Comparison of ENCODE assay signal across 26 cellular contexts in genomic region chr10:34985146-34985545, GRCh38.
"Had no signal": no experiment of that assay in that cellular context is flagged by ENCODE, and none has a peak within 500 bp of the region (broad histone marks: within the 10 kb centered on the region; RNA-seq: fewer than 3 reads in every experiment).

No MANE protein-coding gene starts in this region.

- H3K36me3 ChIP-seq: stomach, suprapubic skin, thoracic aorta, thyroid gland, tibial artery, tibial nerve, transverse colon, upper lobe of left lung, upper lobe of right lung, uterus, vagina had no signal

- H3K27ac ChIP-seq: stomach, suprapubic skin, testis, thoracic aorta, thyroid gland, tibial artery, tibial nerve, transverse colon, upper lobe of left lung, upper lobe of right lung, uterus, vagina had no signal

- H3K27me3 ChIP-seq: stomach, suprapubic skin, testis, thyroid gland, tibial artery, tibial nerve, transverse colon, upper lobe of left lung, upper lobe of right lung, uterus, vagina had no signal

- H3K9me3 ChIP-seq: testis, thyroid gland had no signal

- FAIRE-seq: urothelium cell line had no signal

- DNase-seq: stimulated activated CD4-positive, alpha-beta T cell treated with anti-CD3 and anti-CD28 coated beads, Interleukin-2, amount 100 ng/mL, for 48 hours; stimulated activated CD4-positive, alpha-beta T cell treated with anti-CD3 and anti-CD28 coated beads, Interleukin-4, amount 100 ng/mL, for 1 hour; stimulated activated CD4-positive, alpha-beta T cell treated with anti-CD3 and anti-CD28 coated beads, Interleukin-4, amount 100 ng/mL, for 24 hours; stimulated activated CD4-positive, alpha-beta T cell treated with anti-CD3 and anti-CD28 coated beads, Interleukin-4, amount 100 ng/mL, for 4 hours; stimulated activated CD8-positive, alpha-beta memory T cell treated with anti-CD3 and anti-CD28 coated beads, Interleukin-4, amount 100 ng/mL, for 48 hours; stimulated activated naive B cell treated with anti-CD40 and anti-IgM and Interleukin-4, amounts not matched to agents 10 μg/mL and 1 μg/mL and 100 μg/mL, for 72 hours; stimulated activated naive CD4-positive, alpha-beta T cell; stimulated activated naive CD4-positive, alpha-beta T cell treated with Interleukin-2 at 50 U/mL for 16 hours; stimulated activated naive CD8-positive, alpha-beta T cell treated with anti-CD3 and anti-CD28 coated beads, Interleukin-15, amount 100 ng/mL, for 72 hours; stimulated activated naive CD8-positive, alpha-beta T cell treated with anti-CD3 and anti-CD28 coated beads, Interleukin-15, Interleukin-2, amounts not matched to agents 100 U/mL and 50 U/mL, for 24 hours; stomach; substantia nigra; tibial artery; upper lobe of left lung; upper lobe of right lung; uterus had no signal

- ATAC-seq: stimulated activated effector memory CD8-positive, alpha-beta T cell treated with anti-CD3 and anti-CD28 coated beads, Interleukin-12 subunit alpha, Interleukin-12 subunit beta, amount 100 ng/mL, for 72 hours; stimulated activated memory B cell treated with anti-CD40 and anti-IgM and Interleukin-4, amounts not matched to agents 10 μg/mL and 1 μg/mL and 100 μg/mL, for 72 hours; stimulated activated naive B cell treated with anti-CD40 and anti-IgM and Interleukin-4, amounts not matched to agents 10 μg/mL and 1 μg/mL and 100 μg/mL, for 72 hours; stimulated activated naive CD8-positive, alpha-beta T cell treated with anti-CD3 and anti-CD28 coated beads, Interleukin-15, amount 100 ng/mL, for 72 hours; stimulated activated naive CD8-positive, alpha-beta T cell treated with anti-CD3 and anti-CD28 coated beads, Interleukin-15, Interleukin-2, amounts not matched to agents 100 U/mL and 50 U/mL, for 24 hours had no signal

- H3K4me1 ChIP-seq: stomach, testis, thyroid gland, tibial artery, tibial nerve, transverse colon, upper lobe of left lung, upper lobe of right lung, uterus, vagina had no signal

- H3K4me3 ChIP-seq: stomach, suprapubic skin, testis, thoracic aorta, thyroid gland, tibial artery, tibial nerve, transverse colon, upper lobe of left lung, upper lobe of right lung, uterus, vagina had no signal
